9 cellular contexts compared by ENCODE assay signal in the genomic region with DNA sequence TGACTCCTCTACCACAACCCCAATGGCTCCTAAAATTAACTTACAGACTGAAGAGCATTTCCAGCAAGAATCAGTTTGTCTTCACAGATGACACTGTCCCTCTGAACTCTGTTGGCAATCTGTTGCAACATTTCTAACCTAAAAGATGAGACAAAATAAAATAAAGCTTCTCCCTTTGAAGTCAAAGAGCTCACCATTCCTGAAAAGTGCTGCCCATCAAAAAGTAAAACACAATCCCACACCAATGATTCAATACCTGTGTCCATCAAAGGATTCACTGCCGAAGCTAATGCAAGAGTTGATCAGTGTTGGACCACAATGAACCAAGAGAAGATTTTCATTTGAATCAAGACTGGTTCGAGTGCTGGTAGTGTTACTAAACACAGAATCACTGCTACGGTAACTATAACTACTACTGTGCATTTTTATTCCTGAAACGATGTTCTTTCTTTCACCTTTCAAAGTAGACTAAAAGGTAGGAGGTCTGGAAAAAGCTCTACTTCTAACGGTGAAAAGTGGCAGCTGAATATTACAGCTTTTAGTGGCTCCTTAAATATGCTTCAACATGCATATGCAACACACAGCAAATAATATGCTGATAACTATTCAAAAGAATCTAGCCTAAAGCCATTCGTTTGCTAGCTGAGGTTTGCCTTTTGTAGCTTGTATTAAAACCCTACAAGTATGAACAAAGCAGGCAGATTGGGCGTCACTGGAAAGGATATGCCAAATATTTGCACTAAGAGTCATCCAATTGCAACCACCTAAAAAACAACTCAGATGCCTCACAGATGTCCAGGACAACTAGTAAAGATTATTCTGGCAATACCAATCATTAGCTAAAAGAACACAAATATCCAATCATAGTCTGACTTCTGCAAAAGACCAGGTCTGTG. TPM values are rescaled to one million over a fixed set of nuclear protein-coding genes. Genes with fewer than 3 reads are reported as not detected.
DNase-seq lines count a peak whose midpoint lies in the region; ATAC-seq and TF ChIP-seq lines count a peak whose summit lies in the region.
"Had no signal": no experiment of that assay in that cellular context is flagged by ENCODE, and none has a peak within 500 bp of the region (broad histone marks: within the 10 kb centered on the region; RNA-seq: fewer than 3 reads in every experiment).

A gene (minus strand): TSS at position 524 of the 896 bp plus-strand sequence.

- H3K4me3 ChIP-seq in coronary artery (peak within 1 kb of the TSS; percentile 8), lower lobe of right lung (no peak within 1 kb of the TSS), uterus (no peak within 1 kb of the TSS)

- H3K9me3 Mint-ChIP-seq in naive thymus-derived CD8-positive, alpha-beta T cell = no peaks in the 10 kb centered on the region

- no peaks in the 10 kb centered on the region for H3K4me1 ChIP-seq in lower lobe of right lung
- no peaks in the 10 kb centered on the region for H3K4me1 ChIP-seq in uterus

- H3K27me3 ChIP-seq in lower lobe of right lung (ENCODE audit: low read depth) (no peaks in the 10 kb centered on the region), uterus (no peaks in the 10 kb centered on the region)

- H3K27me3 Mint-ChIP-seq in naive thymus-derived CD8-positive, alpha-beta T cell = peaks cover 0 to 12% (median 2%) of the 10 kb centered on the region in 5 donors

- DNase-seq in SIG-M5 treated with dmso at 0.1 percent for 504 hours (lab: John Stamatoyannopoulos, UW; ENCODE audit: unreplicated experiment) (peak; percentile 5), SIG-M5 (lab: John Stamatoyannopoulos, UW) (no peak), coronary artery (ENCODE audit: low spot score) (no peak), lower lobe of right lung (no peak), uterus (peak in 1 of 2 donors; percentile 32)
- no peak for DNase-seq in stimulated activated CD8-positive, alpha-beta memory T cell treated with anti-CD3 and anti-CD28 coated beads, Interleukin-4, amount 100 ng/mL, for 48 hours
- DNase-seq in naive thymus-derived CD8-positive, alpha-beta T cell = no peak
- DNase-seq: CD4-positive, CD25-positive, alpha-beta regulatory T cell had no signal

- H3K4me1 Mint-ChIP-seq in naive thymus-derived CD8-positive, alpha-beta T cell = no peaks in the 10 kb centered on the region
- H3K4me1 Mint-ChIP-seq: CD4-positive, CD25-positive, alpha-beta regulatory T cell had no signal

- ATAC-seq in lower lobe of right lung (peak in 1 of 2 donors; percentile 31), GM18909 (IDR thresholded peaks at IDR 0.05; ENCODE audit: poor library complexity, unreplicated experiment) (no peak)
- no peak for ATAC-seq in naive thymus-derived CD8-positive, alpha-beta T cell

- peak within 1 kb of the TSS in 1 of 2 donors; percentile 63 for H3K27ac ChIP-seq in coronary artery
- H3K27ac ChIP-seq in lower lobe of right lung = no peak within 1 kb of the TSS
- peak within 1 kb of the TSS; percentile 7 to 55 for H3K27ac ChIP-seq in uterus

- POLR2A ChIA-PET in naive thymus-derived CD8-positive, alpha-beta T cell (lab: Charles Lee) = no interaction called here

- intact Hi-C loops in lower lobe of right lung (cut with DNase I) (loop anchor here (10.0 kb wide), 1 partner anchor 52 kb away; no protein-coding TSS in a partner anchor), uterus (cut with DNase I; ENCODE audit: low total_unique reads) (no loop called here)

- no peaks in the 10 kb centered on the region for H3K36me3 Mint-ChIP-seq in naive thymus-derived CD8-positive, alpha-beta T cell
- H3K36me3 Mint-ChIP-seq: CD4-positive, CD25-positive, alpha-beta regulatory T cell had no signal

- no peak for TF ChIP-seq POLR2A in uterus (IDR thresholded peaks at IDR 0.05)

- H3K36me3 ChIP-seq in lower lobe of right lung (peaks cover 19% of the 10 kb centered on the region), uterus (no peaks in the 10 kb centered on the region)

- TF ChIP-seq CTCF in coronary artery (IDR thresholded peaks at IDR 0.05) (no peak), lower lobe of right lung (IDR thresholded peaks at IDR 0.05) (no peak), uterus (IDR thresholded peaks at IDR 0.05) (no peak)

- H3K9me3 ChIP-seq in lower lobe of right lung (no peaks in the 10 kb centered on the region), uterus (no peaks in the 10 kb centered on the region)

- H3K27ac Mint-ChIP-seq in naive thymus-derived CD8-positive, alpha-beta T cell = no peak within 1 kb of the TSS
- H3K27ac Mint-ChIP-seq: CD4-positive, CD25-positive, alpha-beta regulatory T cell had no signal

- H3K4me3 Mint-ChIP-seq in naive thymus-derived CD8-positive, alpha-beta T cell = no peak within 1 kb of the TSS
- H3K4me3 Mint-ChIP-seq: CD4-positive, CD25-positive, alpha-beta regulatory T cell had no signal

RNA-seq across cellular contexts. Expression of the gene that starts here (rescaled TPM):
- total RNA-seq in lower lobe of right lung = 327 TPM
- 100 to 1,000 TPM; 307 to 809 (median 516) TPM for total RNA-seq in uterus
- total RNA-seq in naive thymus-derived CD8-positive, alpha-beta T cell = 1 to 10 TPM in 1 of 2 experiments, under 1 TPM in 1; 0.74 to 1.0 TPM
- under 1 TPM in 1 of 3 donors, not detected in 2; 0.79 TPM for polyA plus RNA-seq in naive thymus-derived CD8-positive, alpha-beta T cell

Comparison
In these comparisons a context has a peak if more than half of its experiments do, and no peak if none do; other contexts are left out.
1. RNA of the gene that starts here (total RNA-seq): 307 to 809 TPM in uterus and 327 TPM in lower lobe of right lung (single experiment); 0.74 to 1.0 TPM in naive thymus-derived CD8-positive, alpha-beta T cell; every median in the first group is over 100 times any median in the second.